ENCODE assay signal across 36 cellular contexts in genomic region chr11:129382583-129382982, GRCh38. TPM values are rescaled to one million over a fixed set of nuclear protein-coding genes. Genes with fewer than 3 reads are reported as not detected.
"Had no signal": no experiment of that assay in that cellular context is flagged by ENCODE, and none has a peak within 500 bp of the region (broad histone marks: within the 10 kb centered on the region; RNA-seq: fewer than 3 reads in every experiment).

No MANE protein-coding gene starts in this region.

- H3K4me1 ChIP-seq: ascending aorta had no signal

- H3K27me3 ChIP-seq: ascending aorta had no signal

- DNase-seq: activated B cell treated with CpG ODN at 0.5 μM for 24 hours; activated CD4-positive, alpha-beta memory T cell treated with anti-CD3 and anti-CD28 coated beads for 36 hours; activated CD4-positive, alpha-beta T cell treated with anti-CD3 and anti-CD28 coated beads for 4 hours; activated CD4-positive, alpha-beta T cell treated with anti-CD3 and anti-CD28 coated beads, Interleukin-2, amount 10 ng/mL, durations not matched to agents 24 days and 14 days; activated CD4-positive, alpha-beta T cell treated with anti-CD3 and anti-CD28 coated beads, Interleukin-2, amount 50 U/mL, for 1 hour; activated CD4-positive, alpha-beta T cell treated with anti-CD3 and anti-CD28 coated beads, Interleukin-2, amount 50 U/mL, for 4 hours; activated CD4-positive, CD25-positive, alpha-beta regulatory T cell treated with anti-CD3 and anti-CD28 coated beads, Interleukin-2, amount 50 U/mL, for 72 hours; activated CD8-positive, alpha-beta memory T cell treated with anti-CD3 and anti-CD28 coated beads, Interleukin-2, amount 50 U/mL, for 4 hours; activated CD8-positive, alpha-beta T cell treated with anti-CD3 and anti-CD28 coated beads for 36 hours; activated effector memory CD4-positive, alpha-beta T cell treated with Interleukin-2 at 50 U/mL for 16 hours; activated gamma-delta T cell; activated naive CD4-positive, alpha-beta T cell treated with anti-CD3 and anti-CD28 coated beads, Interleukin-2, amount 10 ng/mL, durations not matched to agents 7 days and 5 days; activated naive CD4-positive, alpha-beta T cell treated with Interleukin-2 at 50 U/mL for 16 hours; activated naive CD8-positive, alpha-beta T cell treated with anti-CD3 and anti-CD28 coated beads, Interleukin-2, amount 10 ng/mL, durations not matched to agents 7 days and 5 days; activated naive CD8-positive, alpha-beta T cell treated with anti-CD3 and anti-CD28 coated beads, Interleukin-2, amount 50 U/mL, for 24 hours; activated T-cell treated with anti-CD3 and anti-CD28 coated beads for 4 hours; activated T-cell treated with anti-CD3 and anti-CD28 coated beads, Interleukin-2, amount 50 U/mL, for 1 hour; activated T-cell treated with anti-CD3 and anti-CD28 coated beads, Interleukin-2, amount 50 U/mL, for 4 hours; activated T-cell treated with anti-CD3 and anti-CD28 coated beads, Interleukin-2, amount 50 U/mL, for 72 hours; amygdala; anterior cingulate cortex; caudate nucleus; T-helper 1 cell; T-helper 2 cell; T-helper 9 cell had no signal

- H3K4me3 Mint-ChIP-seq: activated B cell treated with CpG ODN at 0.5 μM for 24 hours; activated CD4-positive, alpha-beta memory T cell treated with anti-CD3 and anti-CD28 coated beads for 36 hours; activated CD4-positive, alpha-beta T cell treated with anti-CD3 and anti-CD28 coated beads, Interleukin-2, amount 10 ng/mL, durations not matched to agents 24 days and 14 days; activated CD8-positive, alpha-beta T cell treated with anti-CD3 and anti-CD28 coated beads for 36 hours; activated naive CD4-positive, alpha-beta T cell treated with anti-CD3 and anti-CD28 coated beads, Interleukin-2, amount 10 ng/mL, durations not matched to agents 7 days and 5 days; activated naive CD4-positive, alpha-beta T cell treated with anti-CD3 and anti-CD28 coated beads, Interleukin-2, amount 50 U/mL, for 24 hours; activated naive CD8-positive, alpha-beta T cell; activated naive CD8-positive, alpha-beta T cell treated with anti-CD3 and anti-CD28 coated beads, Interleukin-2, amount 10 ng/mL, durations not matched to agents 7 days and 5 days; activated naive CD8-positive, alpha-beta T cell treated with anti-CD3 and anti-CD28 coated beads, Interleukin-2, amount 50 U/mL, for 24 hours; activated T-cell treated with anti-CD3 and anti-CD28 coated beads, Interleukin-2, amount 50 U/mL, for 4 hours; activated T-cell treated with anti-CD3 and anti-CD28 coated beads, Interleukin-2, amount 50 U/mL, for 72 hours; activated T-helper 1 cell treated with anti-CD3 and anti-CD28 coated beads, Interleukin-12 subunit alpha, Interleukin-12 subunit beta, Interleukin-2, Interleukin-4 antibody, amounts not matched to agents 30 ng/mL and 10 ng/mL and 1 ng/mL, durations not matched to agents 14 hours and 24 hours and 36 hours; brain; central memory CD8-positive, alpha-beta T cell; T-helper 1 cell treated with Interleukin-12 subunit alpha and Interleukin-12 subunit beta and Interleukin-4 antibody, amounts not matched to agents 30 μg/mL and 1 μg/mL, for 36 hours; T-helper 2 cell treated with Interferon-gamma antibody and Interleukin-4, amounts not matched to agents 5 μg/mL and 100 μg/mL, for 36 hours had no signal

- H3K36me3 ChIP-seq: ascending aorta, cardiac muscle cell had no signal

- H3K4me1 Mint-ChIP-seq: activated B cell treated with CpG ODN at 0.5 μM for 24 hours; activated CD4-positive, alpha-beta T cell treated with anti-CD3 and anti-CD28 coated beads, Interleukin-2, amount 10 ng/mL, durations not matched to agents 24 days and 14 days; activated naive CD4-positive, alpha-beta T cell treated with anti-CD3 and anti-CD28 coated beads, Interleukin-2, amount 10 ng/mL, durations not matched to agents 7 days and 5 days; activated naive CD4-positive, alpha-beta T cell treated with anti-CD3 and anti-CD28 coated beads, Interleukin-2, amount 50 U/mL, for 24 hours; activated naive CD8-positive, alpha-beta T cell treated with anti-CD3 and anti-CD28 coated beads, Interleukin-2, amount 10 ng/mL, durations not matched to agents 7 days and 5 days; activated naive CD8-positive, alpha-beta T cell treated with anti-CD3 and anti-CD28 coated beads, Interleukin-2, amount 50 U/mL, for 24 hours; brain; central memory CD8-positive, alpha-beta T cell had no signal

- H3K9me3 Mint-ChIP-seq: activated B cell treated with CpG ODN at 0.5 μM for 24 hours; activated CD4-positive, alpha-beta memory T cell treated with anti-CD3 and anti-CD28 coated beads for 36 hours; activated CD4-positive, alpha-beta T cell treated with anti-CD3 and anti-CD28 coated beads, Interleukin-2, amount 10 ng/mL, durations not matched to agents 24 days and 14 days; activated CD8-positive, alpha-beta T cell treated with anti-CD3 and anti-CD28 coated beads for 36 hours; activated naive CD4-positive, alpha-beta T cell treated with anti-CD3 and anti-CD28 coated beads, Interleukin-2, amount 10 ng/mL, durations not matched to agents 7 days and 5 days; activated naive CD4-positive, alpha-beta T cell treated with anti-CD3 and anti-CD28 coated beads, Interleukin-2, amount 50 U/mL, for 24 hours; activated naive CD8-positive, alpha-beta T cell treated with anti-CD3 and anti-CD28 coated beads, Interleukin-2, amount 10 ng/mL, durations not matched to agents 7 days and 5 days; activated naive CD8-positive, alpha-beta T cell treated with anti-CD3 and anti-CD28 coated beads, Interleukin-2, amount 50 U/mL, for 24 hours; activated T-cell treated with anti-CD3 and anti-CD28 coated beads, Interleukin-2, amount 50 U/mL, for 4 hours; activated T-cell treated with anti-CD3 and anti-CD28 coated beads, Interleukin-2, amount 50 U/mL, for 72 hours; activated T-helper 1 cell treated with anti-CD3 and anti-CD28 coated beads, Interleukin-12 subunit alpha, Interleukin-12 subunit beta, Interleukin-2, Interleukin-4 antibody, amounts not matched to agents 30 ng/mL and 10 ng/mL and 1 ng/mL, durations not matched to agents 14 hours and 24 hours and 36 hours; activated T-helper 2 cell treated with anti-CD3 and anti-CD28 coated beads, Interferon-gamma antibody, Interleukin-2, Interleukin-4, amounts not matched to agents 10 μg/mL and 5 μg/mL and 100 μg/mL, durations not matched to agents 14 hours and 24 hours and 36 hours; T-helper 1 cell treated with Interleukin-12 subunit alpha and Interleukin-12 subunit beta and Interleukin-4 antibody, amounts not matched to agents 30 μg/mL and 1 μg/mL, for 36 hours; T-helper 2 cell treated with Interferon-gamma antibody and Interleukin-4, amounts not matched to agents 5 μg/mL and 100 μg/mL, for 36 hours had no signal

- H3K9me3 ChIP-seq: ascending aorta had no signal

- H3K4me3 ChIP-seq: ascending aorta, cardiac muscle cell had no signal

- ATAC-seq: activated CD8-positive, alpha-beta T cell treated with anti-CD3 and anti-CD28 coated beads for 36 hours; activated naive CD8-positive, alpha-beta T cell treated with anti-CD3 and anti-CD28 coated beads, Interleukin-2, amount 50 U/mL, for 24 hours; activated T-cell treated with anti-CD3 and anti-CD28 coated beads, Interleukin-2, amount 50 U/mL, for 4 hours; activated T-cell treated with anti-CD3 and anti-CD28 coated beads, Interleukin-2, amount 50 U/mL, for 72 hours had no signal

- H3K27ac Mint-ChIP-seq: activated B cell treated with CpG ODN at 0.5 μM for 24 hours; activated CD4-positive, alpha-beta memory T cell treated with anti-CD3 and anti-CD28 coated beads for 36 hours; activated CD4-positive, alpha-beta T cell treated with anti-CD3 and anti-CD28 coated beads, Interleukin-2, amount 10 ng/mL, durations not matched to agents 24 days and 14 days; activated CD8-positive, alpha-beta T cell treated with anti-CD3 and anti-CD28 coated beads for 36 hours; activated naive CD4-positive, alpha-beta T cell treated with anti-CD3 and anti-CD28 coated beads, Interleukin-2, amount 10 ng/mL, durations not matched to agents 7 days and 5 days; activated naive CD4-positive, alpha-beta T cell treated with anti-CD3 and anti-CD28 coated beads, Interleukin-2, amount 50 U/mL, for 24 hours; activated naive CD8-positive, alpha-beta T cell; activated naive CD8-positive, alpha-beta T cell treated with anti-CD3 and anti-CD28 coated beads, Interleukin-2, amount 10 ng/mL, durations not matched to agents 7 days and 5 days; activated naive CD8-positive, alpha-beta T cell treated with anti-CD3 and anti-CD28 coated beads, Interleukin-2, amount 50 U/mL, for 24 hours; activated T-cell treated with anti-CD3 and anti-CD28 coated beads, Interleukin-2, amount 50 U/mL, for 72 hours; activated T-helper 1 cell treated with anti-CD3 and anti-CD28 coated beads, Interleukin-12 subunit alpha, Interleukin-12 subunit beta, Interleukin-2, Interleukin-4 antibody, amounts not matched to agents 30 ng/mL and 10 ng/mL and 1 ng/mL, durations not matched to agents 14 hours and 24 hours and 36 hours; activated T-helper 2 cell treated with anti-CD3 and anti-CD28 coated beads, Interferon-gamma antibody, Interleukin-2, Interleukin-4, amounts not matched to agents 10 μg/mL and 5 μg/mL and 100 μg/mL, durations not matched to agents 14 hours and 24 hours and 36 hours; brain; T-helper 1 cell treated with Interleukin-12 subunit alpha and Interleukin-12 subunit beta and Interleukin-4 antibody, amounts not matched to agents 30 μg/mL and 1 μg/mL, for 36 hours; T-helper 2 cell treated with Interferon-gamma antibody and Interleukin-4, amounts not matched to agents 5 μg/mL and 100 μg/mL, for 36 hours had no signal

- H3K27ac ChIP-seq: ascending aorta, cardiac muscle cell, VCaP had no signal

- H3K36me3 Mint-ChIP-seq: activated CD4-positive, alpha-beta memory T cell treated with anti-CD3 and anti-CD28 coated beads for 36 hours; activated naive CD4-positive, alpha-beta T cell treated with anti-CD3 and anti-CD28 coated beads, Interleukin-2, amount 10 ng/mL, durations not matched to agents 7 days and 5 days; activated naive CD4-positive, alpha-beta T cell treated with anti-CD3 and anti-CD28 coated beads, Interleukin-2, amount 50 U/mL, for 24 hours; activated naive CD8-positive, alpha-beta T cell; activated naive CD8-positive, alpha-beta T cell treated with anti-CD3 and anti-CD28 coated beads, Interleukin-2, amount 10 ng/mL, durations not matched to agents 7 days and 5 days; brain had no signal

RNA-seq across cellular contexts. Expression of gene BARX2, which starts 6.9 kb away (rescaled TPM):
- total RNA-seq: activated B cell treated with CpG ODN at 0.5 μM for 24 hours; activated CD8-positive, alpha-beta T cell treated with anti-CD3 and anti-CD28 coated beads for 36 hours; activated naive CD8-positive, alpha-beta T cell treated with anti-CD3 and anti-CD28 coated beads, Interleukin-2, amount 10 ng/mL, durations not matched to agents 7 days and 5 days; ascending aorta had no signal
